Comparison of ENCODE assay signal across 9 cellular contexts in genomic region chr10:70296406-70296899, GRCh38. TPM values are rescaled to one million over a fixed set of nuclear protein-coding genes. Genes with fewer than 3 reads are reported as not detected.
A peak's percentile ranks its signal among the peaks of the same experiment; 100 is the strongest.
DNase-seq lines count a peak whose midpoint lies in the region; ATAC-seq and TF ChIP-seq lines count a peak whose summit lies in the region.
"Had no signal": no experiment of that assay in that cellular context is flagged by ENCODE, and none has a peak within 500 bp of the region (broad histone marks: within the 10 kb centered on the region; RNA-seq: fewer than 3 reads in every experiment).

No MANE protein-coding gene starts in this region.

- peak; percentile 86 for DNase-seq in AG09319 (ENCODE audit: extremely low read depth, low read depth)
- peak; percentile 75 for DNase-seq in NB4 (ENCODE audit: low read depth)
- DNase-seq in coronary artery (ENCODE audit: low spot score), result peak; percentile 86
- DNase-seq in mesothelial cell of epicardium (ENCODE audit: low spot score in 2 of 2, unreplicated experiment in 2 of 2), result no peak
- DNase-seq in NCI-H345 (lab: John Stamatoyannopoulos, UW), result no peak
- DNase-seq in GM19238 (ENCODE audit: insufficient read length, low spot score), result no peak

- no peak overlapping the region for H3K4me3 ChIP-seq in NB4 (ENCODE audit: low read depth, low read length)
- no peak overlapping the region for H3K4me3 ChIP-seq in coronary artery
- H3K4me3 ChIP-seq: SK-N-MC had no signal

- TF ChIP-seq POLR2A in NB4 (IDR thresholded peaks at IDR 0.05; ENCODE audit: extremely low read depth, insufficient read length) (no peak), GM18505 (IDR thresholded peaks at IDR 0.05; ENCODE audit: borderline replicate concordance, extremely low read depth, insufficient read depth, insufficient read length) (no peak)

- H3K27ac Mint-ChIP-seq in mesothelial cell of epicardium, result peak overlapping the region; percentile 4

- H3K27me3 Mint-ChIP-seq in mesothelial cell of epicardium (ENCODE audit: low read depth), result no peaks in the 10 kb centered on the region

- H3K4me1 Mint-ChIP-seq in mesothelial cell of epicardium, result peaks cover 7% of the 10 kb centered on the region

- no peaks in the 10 kb centered on the region for H3K36me3 Mint-ChIP-seq in mesothelial cell of epicardium

- no peak for TF ChIP-seq CTCF in AG09319 (IDR thresholded peaks at IDR 0.05; ENCODE audit: low read depth, low read length)
- no peak for TF ChIP-seq CTCF in NB4 (IDR thresholded peaks at IDR 0.05; ENCODE audit: low read depth, low read length)
- no peak for TF ChIP-seq CTCF in coronary artery (IDR thresholded peaks at IDR 0.05)
- TF ChIP-seq CTCF in mesothelial cell of epicardium (IDR thresholded peaks at IDR 0.05; ENCODE audit: unreplicated experiment), result no peak

- H3K27ac ChIP-seq in coronary artery, result peak overlapping the region; percentile 49 to 69
- H3K27ac ChIP-seq: SK-N-MC had no signal

- ATAC-seq in GM18505 (IDR thresholded peaks at IDR 0.05; ENCODE audit: unreplicated experiment), result no peak
- ATAC-seq in HG03342 (IDR thresholded peaks at IDR 0.05; ENCODE audit: unreplicated experiment), result no peak

- no peaks in the 10 kb centered on the region for H3K9me3 Mint-ChIP-seq in mesothelial cell of epicardium

- H3K4me3 Mint-ChIP-seq in mesothelial cell of epicardium, result no peak overlapping the region

RNA-seq across cellular contexts. Expression of gene NPFFR1, which starts 12.6 kb away (rescaled TPM):
- 0.11 to 0.14 TPM (median 0.13 TPM) in 3 replicates for total RNA-seq in mesothelial cell of epicardium

Comparison
In these comparisons a context has a peak if more than half of its experiments do, and no peak if none do; other contexts are left out.
1. DNase-seq: peak in AG09319 (single experiment), NB4 (single experiment) and coronary artery (single experiment); none in mesothelial cell of epicardium (0 of 2), NCI-H345 (single experiment) and GM19238 (single experiment).